ENCODE assay signal across 25 cellular contexts in genomic region chr16:8704098-8704497, GRCh38.
"Had no signal": no experiment of that assay in that cellular context is flagged by ENCODE, and none has a peak within 500 bp of the region (broad histone marks: within the 10 kb centered on the region; RNA-seq: fewer than 3 reads in every experiment).

No MANE protein-coding gene starts in this region.

- ATAC-seq: effector memory CD8-positive, alpha-beta T cell; esophagus mucosa; gastrocnemius medialis; heart right ventricle; left cardiac atrium; lower lobe of right lung; mucosa of descending colon had no signal

- H3K36me3 ChIP-seq: colonic mucosa, esophagus squamous epithelium, gastrocnemius medialis, left ventricle myocardium inferior, lower lobe of right lung had no signal

- DNase-seq: colonic mucosa; cortex of kidney; effector CD8-positive, alpha-beta T cell; effector memory CD8-positive, alpha-beta T cell; endodermal cell; erythroblast; esophagus squamous epithelium; foreskin fibroblast; foreskin melanocyte; gastrocnemius medialis; glutamatergic neuron; head of caudate nucleus; heart right ventricle; hippocampal formation; left cardiac atrium; left ventricle myocardium inferior; lower lobe of right lung; mesenchymal stem cell; mucosa of descending colon; naive B cell had no signal

- H3K27ac ChIP-seq: colonic mucosa, epithelial cell of prostate, esophagus squamous epithelium, gastrocnemius medialis, heart right ventricle, left ventricle myocardium inferior, lower lobe of right lung had no signal

- FAIRE-seq: endometrium, islet of Langerhans, keratinocyte had no signal

- H3K4me1 ChIP-seq: colonic mucosa, esophagus squamous epithelium, gastrocnemius medialis, heart right ventricle, left ventricle myocardium inferior, lower lobe of right lung had no signal

- H3K27me3 ChIP-seq: colonic mucosa, esophagus squamous epithelium, gastrocnemius medialis, heart right ventricle had no signal

- H3K4me3 ChIP-seq: colonic mucosa, esophagus squamous epithelium, gastrocnemius medialis, heart right ventricle, left ventricle myocardium inferior, lower lobe of right lung, mucosa of descending colon had no signal

- H3K9me3 ChIP-seq: colonic mucosa, esophagus squamous epithelium, gastrocnemius medialis, heart right ventricle, left ventricle myocardium inferior, lower lobe of right lung, mucosa of descending colon had no signal
